19 cellular contexts compared by ENCODE assay signal in the genomic region with DNA sequence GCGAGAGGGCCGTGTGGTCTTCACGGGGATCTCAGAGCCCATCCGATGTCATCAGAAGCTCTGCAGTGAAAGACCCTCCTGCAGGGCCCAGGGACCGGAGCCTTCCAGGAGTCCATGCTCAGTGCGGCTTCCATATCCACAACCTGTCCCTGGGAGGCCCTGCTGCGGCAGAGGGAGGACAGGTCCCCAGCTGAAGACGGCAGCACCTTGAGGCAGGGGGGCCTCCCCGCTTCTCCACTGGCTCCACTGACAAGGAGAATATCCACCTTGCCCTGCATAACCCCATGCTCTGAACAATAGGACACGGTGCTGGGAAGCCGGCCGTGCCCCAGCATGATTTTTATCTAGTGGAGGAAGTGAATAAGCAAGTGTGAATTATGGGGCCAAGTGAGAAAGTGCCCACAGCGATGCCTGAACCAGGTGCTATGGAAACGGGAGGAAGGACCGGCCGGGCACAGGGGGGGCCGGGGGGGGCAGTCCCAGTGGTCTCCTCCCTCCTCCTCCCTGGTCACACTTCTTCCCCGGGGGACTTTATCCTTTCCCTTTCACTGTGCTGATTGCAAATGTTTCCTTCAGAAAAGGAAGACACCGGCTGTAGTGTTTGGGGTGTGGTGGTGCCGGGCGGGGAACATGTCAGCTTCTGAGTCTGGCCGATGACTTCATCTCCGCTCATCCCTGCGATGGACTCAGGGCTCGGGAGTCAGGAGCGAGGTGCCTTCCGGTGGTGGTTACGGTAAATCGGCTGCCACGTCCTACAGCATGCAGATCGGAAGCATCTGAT.
DNase-seq lines count a peak whose midpoint lies in the region; ATAC-seq, FAIRE-seq and TF ChIP-seq lines count a peak whose summit lies in the region.
"Had no signal": no experiment of that assay in that cellular context is flagged by ENCODE, and none has a peak within 500 bp of the region (broad histone marks: within the 10 kb centered on the region; RNA-seq: fewer than 3 reads in every experiment).

No MANE protein-coding gene starts in this region.

- no peak overlapping the region for H3K4me3 ChIP-seq in bronchial epithelial cell (ENCODE audit: low read depth, low read length)
- H3K4me3 ChIP-seq: GM23338 had no signal

- no peaks in the 10 kb centered on the region for H3K9me3 Mint-ChIP-seq in natural killer cell
- H3K9me3 Mint-ChIP-seq in activated CD8-positive, alpha-beta T cell treated with anti-CD3 and anti-CD28 coated beads for 36 hours, result no peaks in the 10 kb centered on the region
- H3K9me3 Mint-ChIP-seq: GM23338, nephron progenitor cell had no signal

- POLR2A ChIA-PET in activated CD8-positive, alpha-beta T cell treated with anti-CD3 and anti-CD28 coated beads for 36 hours (lab: Charles Lee), result no interaction called here

- DNase-seq in A172 (ENCODE audit: low spot score) (peak; percentile 50), HPDE6-E6E7 (ENCODE audit: extremely low spot score) (peak; percentile 72), bronchial epithelial cell (ENCODE audit: low read depth) (peak; percentile 96), natural killer cell (peak; percentile 15), MV-4-11 (lab: John Stamatoyannopoulos, UW) (no peak)
- no peak for DNase-seq in activated CD8-positive, alpha-beta T cell treated with anti-CD3 and anti-CD28 coated beads for 36 hours
- DNase-seq: activated CD4-positive, alpha-beta T cell treated with anti-CD3 and anti-CD28 coated beads, Interleukin-2, amount 50 U/mL, for 4 hours; cerebellar nuclear complex; GF-D8; Kasumi-1; NCI-H1694 treated with DMSO at 0.1 percent for 48 hours; NCI-H446 treated with DMSO at 0.1 percent for 48 hours; nephron progenitor cell had no signal

- H3K36me3 ChIP-seq in bronchial epithelial cell (ENCODE audit: control insufficient read depth, insufficient read depth, low read length), result no peaks in the 10 kb centered on the region

- peak overlapping the region; percentile 75 for H3K4me3 Mint-ChIP-seq in natural killer cell
- no peak overlapping the region for H3K4me3 Mint-ChIP-seq in activated CD8-positive, alpha-beta T cell treated with anti-CD3 and anti-CD28 coated beads for 36 hours
- H3K4me3 Mint-ChIP-seq: GM23338, nephron progenitor cell had no signal

- no peak for FAIRE-seq in bronchial epithelial cell (lab: Jason Lieb, UNC)
- FAIRE-seq: frontal cortex, GM12892 had no signal

- peaks cover 17 to 28% of the 10 kb centered on the region in 2 donors for H3K4me1 Mint-ChIP-seq in natural killer cell
- peaks cover 2% of the 10 kb centered on the region for H3K4me1 Mint-ChIP-seq in activated CD8-positive, alpha-beta T cell treated with anti-CD3 and anti-CD28 coated beads for 36 hours (ENCODE audit: low read depth)

- ATAC-seq in natural killer cell, result peak; percentile 40 to 85 (median 76)
- ATAC-seq in HG03045 (IDR thresholded peaks at IDR 0.05; ENCODE audit: unreplicated experiment), result no peak
- no peak for ATAC-seq in activated CD8-positive, alpha-beta T cell treated with anti-CD3 and anti-CD28 coated beads for 36 hours
- ATAC-seq in HG03097 (IDR thresholded peaks at IDR 0.05; ENCODE audit: low FRiP score, unreplicated experiment), result no peak
- ATAC-seq: GM23338, SK-N-SH treated with all-trans-retinoic acid at 6 μM for 48 hours had no signal

- H3K27me3 ChIP-seq in bronchial epithelial cell (ENCODE audit: control insufficient read depth, insufficient read depth, low read length), result no peaks in the 10 kb centered on the region

- TF ChIP-seq CTCF in bronchial epithelial cell (IDR thresholded peaks at IDR 0.05; ENCODE audit: insufficient read depth, low read length, severe bottlenecking) (no peak), natural killer cell (IDR thresholded peaks at IDR 0.05) (no peak)
- TF ChIP-seq CTCF in activated CD8-positive, alpha-beta T cell treated with anti-CD3 and anti-CD28 coated beads for 36 hours (IDR thresholded peaks at IDR 0.05), result no peak

- CTCF ChIA-PET in activated CD8-positive, alpha-beta T cell treated with anti-CD3 and anti-CD28 coated beads for 36 hours (lab: Charles Lee), result no interaction called here

- peaks cover 24 to 29% of the 10 kb centered on the region in 2 donors for H3K27me3 Mint-ChIP-seq in natural killer cell (ENCODE audit: low read depth in 2 of 2)
- H3K27me3 Mint-ChIP-seq in activated CD8-positive, alpha-beta T cell treated with anti-CD3 and anti-CD28 coated beads for 36 hours, result peaks cover 10% of the 10 kb centered on the region

- H3K27ac Mint-ChIP-seq in natural killer cell, result no peak overlapping the region
- H3K27ac Mint-ChIP-seq in activated CD8-positive, alpha-beta T cell treated with anti-CD3 and anti-CD28 coated beads for 36 hours, result no peak overlapping the region
- H3K27ac Mint-ChIP-seq: GM23338, nephron progenitor cell had no signal

- no peaks in the 10 kb centered on the region for H3K36me3 Mint-ChIP-seq in natural killer cell
- H3K36me3 Mint-ChIP-seq in activated CD8-positive, alpha-beta T cell treated with anti-CD3 and anti-CD28 coated beads for 36 hours (ENCODE audit: low read depth), result no peaks in the 10 kb centered on the region

- intact Hi-C loops in natural killer cell (cut with micrococcal nuclease), result no loop called here
- intact Hi-C loops in activated CD8-positive, alpha-beta T cell treated with anti-CD3 and anti-CD28 coated beads for 36 hours (cut with micrococcal nuclease), result no loop called here

Comparison
In these comparisons a context has a peak if more than half of its experiments do, and no peak if none do; other contexts are left out.
1. DNase-seq: peak in A172 (single experiment), HPDE6-E6E7 (single experiment), bronchial epithelial cell (single experiment) and natural killer cell (single experiment); none in MV-4-11 (single experiment) and activated CD8-positive, alpha-beta T cell treated with anti-CD3 and anti-CD28 coated beads for 36 hours (single experiment).
2. ATAC-seq: peak in natural killer cell (3 of 3); none in HG03045 (single experiment), activated CD8-positive, alpha-beta T cell treated with anti-CD3 and anti-CD28 coated beads for 36 hours (single experiment) and HG03097 (single experiment).